In the genomic region with DNA sequence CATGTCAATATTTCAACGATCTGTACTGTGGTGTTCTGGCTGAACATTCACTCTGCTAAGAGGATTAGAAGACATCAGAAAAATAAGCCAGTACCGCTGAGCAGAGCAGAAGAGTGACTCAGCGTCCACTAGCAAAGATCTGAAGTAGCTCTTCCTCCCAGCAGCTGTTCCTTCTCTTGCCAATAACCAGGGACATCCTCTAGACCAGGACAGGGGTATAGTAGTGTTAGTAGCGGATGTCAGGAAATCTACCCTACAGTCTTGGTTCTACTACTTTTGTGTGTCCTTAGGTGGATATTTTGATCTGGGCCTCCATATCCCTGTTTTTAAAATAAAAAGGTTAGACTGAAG, we compare ENCODE assay signal across 8 cellular contexts.
DNase-seq lines count a peak whose midpoint lies in the region; ATAC-seq lines count a peak whose summit lies in the region.

No MANE protein-coding gene starts in this region.

- DNase-seq in GM03348 (ENCODE audit: low spot score) = peak; percentile 11
- peak; percentile 66 for DNase-seq in NCI-H524 treated with DMSO at 0.1 percent for 48 hours (lab: John Stamatoyannopoulos, UW)
- DNase-seq in pons (ENCODE audit: low spot score) = peak; percentile 20
- DNase-seq in NCI-H2196 treated with DMSO at 0.1 percent for 48 hours (lab: John Stamatoyannopoulos, UW; ENCODE audit: unreplicated experiment) = no peak
- no peak for DNase-seq in HuH-7.5 (ENCODE audit: low spot score)

- ATAC-seq in esophagus mucosa (peak; percentile 61), GM21360 (IDR thresholded peaks at IDR 0.05; ENCODE audit: unreplicated experiment) (no peak), HG02763 (IDR thresholded peaks at IDR 0.05; ENCODE audit: unreplicated experiment) (no peak)

Comparison
In these comparisons a context has a peak if more than half of its experiments do, and no peak if none do; other contexts are left out.
1. DNase-seq: peak in GM03348 (single experiment), NCI-H524 treated with DMSO at 0.1 percent for 48 hours (single experiment) and pons (single experiment); none in NCI-H2196 treated with DMSO at 0.1 percent for 48 hours (single experiment) and HuH-7.5 (single experiment).